In the genomic region with DNA sequence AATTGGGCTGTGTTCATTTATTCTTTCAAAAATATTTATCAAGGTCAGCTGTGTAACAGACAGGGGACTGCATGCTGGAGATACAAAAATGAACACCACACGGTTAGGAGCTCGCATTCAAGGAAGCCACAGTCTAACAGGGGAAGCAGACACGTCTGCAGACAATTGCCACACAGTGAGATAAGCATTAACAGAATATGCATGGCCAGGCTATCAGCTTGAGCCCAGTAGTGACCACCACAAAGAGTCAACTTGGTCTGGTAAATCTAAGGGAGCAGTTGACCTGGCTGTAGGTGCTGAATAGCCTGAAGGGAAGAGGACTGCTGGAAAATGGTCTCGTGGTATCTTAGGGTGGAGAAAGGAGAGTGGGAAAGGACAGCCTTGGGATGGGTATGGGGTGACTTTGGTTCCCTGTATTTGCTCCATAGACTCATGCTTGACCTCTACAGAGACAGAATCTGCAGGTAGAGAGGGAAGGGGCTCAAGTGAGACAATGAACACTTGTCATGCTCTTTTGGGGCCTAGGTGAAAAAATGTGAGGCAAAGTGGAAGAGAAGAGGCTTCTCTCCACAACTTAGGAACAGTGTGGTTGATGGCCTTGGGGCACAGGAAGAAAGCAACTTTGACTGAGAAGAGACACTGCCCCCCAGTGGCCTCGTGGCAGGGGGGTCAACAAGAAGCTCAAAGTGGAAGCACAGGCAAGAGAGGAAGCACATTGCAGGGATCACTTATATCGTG, we compare ENCODE assay signal across 1 cellular context.
TF ChIP-seq lines count a peak whose summit lies in the region.

No MANE protein-coding gene starts in this region.

TF ChIP-seq in SK-N-SH, 30 proteins besides CTCF, POLR2A, EP300 and RAD21 (continued from another document):
- TF ChIP-seq RXRA (IDR thresholded peaks at IDR 0.05; ENCODE audit: borderline replicate concordance, low read depth) (no peak), EZH2phosphoT487 (IDR thresholded peaks at IDR 0.05; ENCODE audit: borderline replicate concordance, low read depth) (no peak), MEF2A (IDR thresholded peaks at IDR 0.05; ENCODE audit: borderline replicate concordance, low read depth) (no peak), TCF12 (IDR thresholded peaks at IDR 0.05) (no peak), ELF1 (IDR thresholded peaks at IDR 0.05) (no peak), TEAD4 (IDR thresholded peaks at IDR 0.05; ENCODE audit: borderline replicate concordance, insufficient read depth) (no peak)
- TF ChIP-seq, protein P1, sequence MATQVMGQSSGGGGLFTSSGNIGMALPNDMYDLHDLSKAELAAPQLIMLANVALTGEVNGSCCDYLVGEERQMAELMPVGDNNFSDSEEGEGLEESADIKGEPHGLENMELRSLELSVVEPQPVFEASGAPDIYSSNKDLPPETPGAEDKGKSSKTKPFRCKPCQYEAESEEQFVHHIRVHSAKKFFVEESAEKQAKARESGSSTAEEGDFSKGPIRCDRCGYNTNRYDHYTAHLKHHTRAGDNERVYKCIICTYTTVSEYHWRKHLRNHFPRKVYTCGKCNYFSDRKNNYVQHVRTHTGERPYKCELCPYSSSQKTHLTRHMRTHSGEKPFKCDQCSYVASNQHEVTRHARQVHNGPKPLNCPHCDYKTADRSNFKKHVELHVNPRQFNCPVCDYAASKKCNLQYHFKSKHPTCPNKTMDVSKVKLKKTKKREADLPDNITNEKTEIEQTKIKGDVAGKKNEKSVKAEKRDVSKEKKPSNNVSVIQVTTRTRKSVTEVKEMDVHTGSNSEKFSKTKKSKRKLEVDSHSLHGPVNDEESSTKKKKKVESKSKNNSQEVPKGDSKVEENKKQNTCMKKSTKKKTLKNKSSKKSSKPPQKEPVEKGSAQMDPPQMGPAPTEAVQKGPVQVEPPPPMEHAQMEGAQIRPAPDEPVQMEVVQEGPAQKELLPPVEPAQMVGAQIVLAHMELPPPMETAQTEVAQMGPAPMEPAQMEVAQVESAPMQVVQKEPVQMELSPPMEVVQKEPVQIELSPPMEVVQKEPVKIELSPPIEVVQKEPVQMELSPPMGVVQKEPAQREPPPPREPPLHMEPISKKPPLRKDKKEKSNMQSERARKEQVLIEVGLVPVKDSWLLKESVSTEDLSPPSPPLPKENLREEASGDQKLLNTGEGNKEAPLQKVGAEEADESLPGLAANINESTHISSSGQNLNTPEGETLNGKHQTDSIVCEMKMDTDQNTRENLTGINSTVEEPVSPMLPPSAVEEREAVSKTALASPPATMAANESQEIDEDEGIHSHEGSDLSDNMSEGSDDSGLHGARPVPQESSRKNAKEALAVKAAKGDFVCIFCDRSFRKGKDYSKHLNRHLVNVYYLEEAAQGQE (IDR thresholded peaks at IDR 0.05; ENCODE audit: low read depth, low read length): no peak
